2 cellular contexts compared by ENCODE assay signal in genomic region chr7:25054849-25055248, GRCh38.
TF ChIP-seq lines count a peak whose summit lies in the region.

No MANE protein-coding gene starts in this region.

TF ChIP-seq in GM23338, 12 proteins besides CTCF, POLR2A, EP300 and RAD21 (continued from another document):
- TF ChIP-seq, protein P1, sequence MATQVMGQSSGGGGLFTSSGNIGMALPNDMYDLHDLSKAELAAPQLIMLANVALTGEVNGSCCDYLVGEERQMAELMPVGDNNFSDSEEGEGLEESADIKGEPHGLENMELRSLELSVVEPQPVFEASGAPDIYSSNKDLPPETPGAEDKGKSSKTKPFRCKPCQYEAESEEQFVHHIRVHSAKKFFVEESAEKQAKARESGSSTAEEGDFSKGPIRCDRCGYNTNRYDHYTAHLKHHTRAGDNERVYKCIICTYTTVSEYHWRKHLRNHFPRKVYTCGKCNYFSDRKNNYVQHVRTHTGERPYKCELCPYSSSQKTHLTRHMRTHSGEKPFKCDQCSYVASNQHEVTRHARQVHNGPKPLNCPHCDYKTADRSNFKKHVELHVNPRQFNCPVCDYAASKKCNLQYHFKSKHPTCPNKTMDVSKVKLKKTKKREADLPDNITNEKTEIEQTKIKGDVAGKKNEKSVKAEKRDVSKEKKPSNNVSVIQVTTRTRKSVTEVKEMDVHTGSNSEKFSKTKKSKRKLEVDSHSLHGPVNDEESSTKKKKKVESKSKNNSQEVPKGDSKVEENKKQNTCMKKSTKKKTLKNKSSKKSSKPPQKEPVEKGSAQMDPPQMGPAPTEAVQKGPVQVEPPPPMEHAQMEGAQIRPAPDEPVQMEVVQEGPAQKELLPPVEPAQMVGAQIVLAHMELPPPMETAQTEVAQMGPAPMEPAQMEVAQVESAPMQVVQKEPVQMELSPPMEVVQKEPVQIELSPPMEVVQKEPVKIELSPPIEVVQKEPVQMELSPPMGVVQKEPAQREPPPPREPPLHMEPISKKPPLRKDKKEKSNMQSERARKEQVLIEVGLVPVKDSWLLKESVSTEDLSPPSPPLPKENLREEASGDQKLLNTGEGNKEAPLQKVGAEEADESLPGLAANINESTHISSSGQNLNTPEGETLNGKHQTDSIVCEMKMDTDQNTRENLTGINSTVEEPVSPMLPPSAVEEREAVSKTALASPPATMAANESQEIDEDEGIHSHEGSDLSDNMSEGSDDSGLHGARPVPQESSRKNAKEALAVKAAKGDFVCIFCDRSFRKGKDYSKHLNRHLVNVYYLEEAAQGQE (IDR thresholded peaks at IDR 0.05; ENCODE audit: unreplicated experiment) = no peak
- TF ChIP-seq, protein P2, sequence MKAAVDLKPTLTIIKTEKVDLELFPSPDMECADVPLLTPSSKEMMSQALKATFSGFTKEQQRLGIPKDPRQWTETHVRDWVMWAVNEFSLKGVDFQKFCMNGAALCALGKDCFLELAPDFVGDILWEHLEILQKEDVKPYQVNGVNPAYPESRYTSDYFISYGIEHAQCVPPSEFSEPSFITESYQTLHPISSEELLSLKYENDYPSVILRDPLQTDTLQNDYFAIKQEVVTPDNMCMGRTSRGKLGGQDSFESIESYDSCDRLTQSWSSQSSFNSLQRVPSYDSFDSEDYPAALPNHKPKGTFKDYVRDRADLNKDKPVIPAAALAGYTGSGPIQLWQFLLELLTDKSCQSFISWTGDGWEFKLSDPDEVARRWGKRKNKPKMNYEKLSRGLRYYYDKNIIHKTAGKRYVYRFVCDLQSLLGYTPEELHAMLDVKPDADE (IDR thresholded peaks at IDR 0.05) = no peak
- TF ChIP-seq ZNF462 (CRISPR knock-in tag; IDR thresholded peaks at IDR 0.05) (no peak), JUNB (IDR thresholded peaks at IDR 0.05; ENCODE audit: unreplicated experiment) (no peak), POLR2AphosphoS5 (IDR thresholded peaks at IDR 0.05; ENCODE audit: low read depth) (no peak), EZH2 (IDR thresholded peaks at IDR 0.05; ENCODE audit: low read depth, unreplicated experiment) (no peak), EZH2phosphoT487 (IDR thresholded peaks at IDR 0.05; ENCODE audit: unreplicated experiment) (no peak), ZNF114 (CRISPR knock-in tag; IDR thresholded peaks at IDR 0.05) (no peak)
TF ChIP-seq in GM23338: peak in this region for 0.

TF ChIP-seq in endothelial cell of umbilical vein, 7 proteins besides CTCF, POLR2A, EP300 and RAD21 (continued from another document):
- TF ChIP-seq POLR2AphosphoS5 (IDR thresholded peaks at IDR 0.05; ENCODE audit: insufficient read depth, low read depth, low read length) = no peak
